9 cellular contexts compared by ENCODE assay signal in genomic region chr1:91402023-91402422, GRCh38. TPM values are rescaled to one million over a fixed set of nuclear protein-coding genes. Genes with fewer than 3 reads are reported as not detected.
DNase-seq lines count a peak whose midpoint lies in the region; ATAC-seq and TF ChIP-seq lines count a peak whose summit lies in the region.
"Had no signal": no experiment of that assay in that cellular context is flagged by ENCODE, and none has a peak within 500 bp of the region (broad histone marks: within the 10 kb centered on the region; RNA-seq: fewer than 3 reads in every experiment).

No MANE protein-coding gene starts in this region.

- peaks cover 2% of the 10 kb centered on the region for H3K9me3 Mint-ChIP-seq in neural crest cell
- H3K9me3 Mint-ChIP-seq: T-helper 1 cell treated with Interleukin-12 subunit alpha and Interleukin-12 subunit beta and Interleukin-4 antibody, amounts not matched to agents 30 μg/mL and 1 μg/mL, for 36 hours had no signal

- H3K56ac ChIP-seq in mesendoderm (ENCODE audit: low read length), result no peak overlapping the region

- no peak overlapping the region for H3K4me2 ChIP-seq in mesendoderm (ENCODE audit: low read length)

- H3K4me3 Mint-ChIP-seq in neural crest cell, result peak overlapping the region; percentile 49
- H3K4me3 Mint-ChIP-seq: T-helper 1 cell treated with Interleukin-12 subunit alpha and Interleukin-12 subunit beta and Interleukin-4 antibody, amounts not matched to agents 30 μg/mL and 1 μg/mL, for 36 hours had no signal

- H3K79me1 ChIP-seq in mesendoderm (ENCODE audit: low read length), result no peaks in the 10 kb centered on the region

- no peaks in the 10 kb centered on the region for H3K36me3 Mint-ChIP-seq in neural crest cell (ENCODE audit: low read depth)

- H4K5ac ChIP-seq in mesendoderm (ENCODE audit: low read length), result no peak overlapping the region

- no peak overlapping the region for H3K23ac ChIP-seq in mesendoderm (ENCODE audit: low read length)

- peaks cover 43% of the 10 kb centered on the region for H3K4me1 Mint-ChIP-seq in neural crest cell

- H3K4me3 ChIP-seq in brain microvascular endothelial cell (ENCODE audit: low read depth, low read length) (no peak overlapping the region), mesendoderm (ENCODE audit: low read length) (no peak overlapping the region)

- H2AK5ac ChIP-seq in mesendoderm (ENCODE audit: low read length), result no peak overlapping the region

- H3K79me2 ChIP-seq in mesendoderm (ENCODE audit: control insufficient read depth, insufficient read depth, low read length), result no peaks in the 10 kb centered on the region

- TF ChIP-seq CTCF in brain microvascular endothelial cell (IDR thresholded peaks at IDR 0.05; ENCODE audit: low read depth, low read length, missing control alignments) (peak; percentile 37), neural crest cell (conservative IDR thresholded peaks at IDR 0.05) (peak; percentile 66)

- H3K27ac ChIP-seq in brain microvascular endothelial cell (no peak overlapping the region), mesendoderm (ENCODE audit: low read depth, low read length) (no peak overlapping the region)

- H3K27me3 Mint-ChIP-seq in neural crest cell (ENCODE audit: low read depth), result no peaks in the 10 kb centered on the region

- H3K27me3 ChIP-seq in brain microvascular endothelial cell (replicated peaks), result no peaks in the 10 kb centered on the region
- no peaks in the 10 kb centered on the region for H3K27me3 ChIP-seq in mesendoderm (ENCODE audit: insufficient read depth, low read length, poor library complexity)

- ATAC-seq in GM21825 (IDR thresholded peaks at IDR 0.05; ENCODE audit: unreplicated experiment) (no peak), GM18519 (IDR thresholded peaks at IDR 0.05; ENCODE audit: low FRiP score, unreplicated experiment) (no peak)

- in situ Hi-C loops in brain microvascular endothelial cell (cut with HindIII; ENCODE audit: low pct_ligation_motif_present, low sequenced_read_pairs), result no loop called here

- no peaks in the 10 kb centered on the region for H3K4me1 ChIP-seq in mesendoderm (ENCODE audit: control insufficient read depth, low read depth, low read length)

- H4K8ac ChIP-seq in mesendoderm (ENCODE audit: low read depth, low read length), result no peak overlapping the region

- no peak overlapping the region for H3K4ac ChIP-seq in mesendoderm (ENCODE audit: low read depth, low read length)

- no peaks in the 10 kb centered on the region for H3K36me3 ChIP-seq in brain microvascular endothelial cell (replicated peaks)
- H3K36me3 ChIP-seq in mesendoderm (ENCODE audit: control insufficient read depth, insufficient read depth, low read length), result no peaks in the 10 kb centered on the region

- no peak overlapping the region for H2BK120ac ChIP-seq in mesendoderm (ENCODE audit: low read depth, low read length)

- WGBS in mesendoderm (ENCODE audit: extremely low coverage, insufficient coverage, low lambda C conversion rate), result 100% methylated on average over 1 of the region's 3 CpGs

- H3K9ac ChIP-seq in mesendoderm (ENCODE audit: low read length), result no peak overlapping the region

- H3K18ac ChIP-seq in mesendoderm (ENCODE audit: low read length), result no peak overlapping the region

- no peak overlapping the region for H3K27ac Mint-ChIP-seq in neural crest cell (ENCODE audit: unreplicated experiment)
- H3K27ac Mint-ChIP-seq: T-helper 1 cell treated with Interleukin-12 subunit alpha and Interleukin-12 subunit beta and Interleukin-4 antibody, amounts not matched to agents 30 μg/mL and 1 μg/mL, for 36 hours had no signal

- DNase-seq in DMS 273 (lab: John Stamatoyannopoulos, UW; ENCODE audit: unreplicated experiment), result peak; percentile 59
- DNase-seq in DMS 273 treated with DMSO at 0.1 percent for 48 hours (lab: John Stamatoyannopoulos, UW), result no peak
- peak; percentile 25 for DNase-seq in NCI-H146 treated with DMSO at 0.1 percent for 48 hours (lab: John Stamatoyannopoulos, UW; ENCODE audit: unreplicated experiment)
- no peak for DNase-seq in brain microvascular endothelial cell
- DNase-seq in neural crest cell (ENCODE audit: low read depth, low spot score), result no peak
- no peak for DNase-seq in mesendoderm

- no peak overlapping the region for H2BK5ac ChIP-seq in mesendoderm (ENCODE audit: low read length)

- H2BK15ac ChIP-seq in mesendoderm (replicated peaks; ENCODE audit: low read depth), result no peak overlapping the region

RNA-seq across cellular contexts. Expression of gene HFM1, which starts 2.6 kb away (rescaled TPM):
- 6.6 and 7.1 TPM in 2 replicates for total RNA-seq in neural crest cell
- polyA plus RNA-seq in mesendoderm (2013, experiment 1 of 2), result 1.1 TPM
- 0.84 TPM for polyA plus RNA-seq in mesendoderm (2013, experiment 2 of 2)

Comparison
In these comparisons a context has a peak if more than half of its experiments do, and no peak if none do; other contexts are left out.
1. DNase-seq: peak in DMS 273 (single experiment) and NCI-H146 treated with DMSO at 0.1 percent for 48 hours (single experiment); none in DMS 273 treated with DMSO at 0.1 percent for 48 hours (single experiment), brain microvascular endothelial cell (single experiment), neural crest cell (single experiment) and mesendoderm (single experiment).